Comparison of ENCODE assay signal across 8 cellular contexts in genomic region chr2:105328281-105329196, GRCh38. TPM values are rescaled to one million over a fixed set of nuclear protein-coding genes. Genes with fewer than 3 reads are reported as not detected.
DNase-seq lines count a peak whose midpoint lies in the region; ATAC-seq lines count a peak whose summit lies in the region.

No MANE protein-coding gene starts in this region.

- ATAC-seq in HG03442 (IDR thresholded peaks at IDR 0.05; ENCODE audit: unreplicated experiment) (peak; percentile 28), left colon (peak; percentile 58), HG02970 (IDR thresholded peaks at IDR 0.05; ENCODE audit: low FRiP score, unreplicated experiment) (no peak), GM19328 (IDR thresholded peaks at IDR 0.05; ENCODE audit: unreplicated experiment) (no peak)

- intact Hi-C loops in left colon (cut with DNase I, micrococcal nuclease) = no loop called here

- DNase-seq in EL (peak; percentile 79), SK-N-DZ (ENCODE audit: low spot score) (peak; percentile 26), cerebellar cortex (ENCODE audit: low spot score) (peak; percentile 56), left colon (peak; percentile 45 to 52)
- DNase-seq in stimulated activated CD4-positive, alpha-beta T cell treated with anti-CD3 and anti-CD28 coated beads, Interleukin-4, amount 100 ng/mL, for 1 hour = peak; percentile 7

RNA-seq across cellular contexts. Expression of gene TGFBRAP1, which starts 1.0 kb away (rescaled TPM):
- 13.9 and 15.6 TPM in 2 replicates for polyA plus RNA-seq in SK-N-DZ (2014; cell fraction: cytosol; rRNA removed)
- 9.9 and 16.6 TPM in 2 replicates for polyA plus RNA-seq in SK-N-DZ (2014; cell fraction: nucleus; rRNA removed)
- total RNA-seq in left colon = 10 to 100 TPM; 16.8 to 19.7 TPM

RNA-seq across cellular contexts. Expression of gene C2orf49, which starts 8.8 kb away (rescaled TPM):
- 17.4 and 18.2 TPM in 2 replicates for polyA plus RNA-seq in SK-N-DZ (2014; cell fraction: cytosol; rRNA removed)
- polyA plus RNA-seq in SK-N-DZ (2014; cell fraction: nucleus; rRNA removed) = 5.3 and 7.7 TPM in 2 replicates
- 10 to 100 TPM; 12.2 TPM for total RNA-seq in left colon

Comparison
In these comparisons a context has a peak if more than half of its experiments do, and no peak if none do; other contexts are left out.
1. DNase-seq: peak in every context shown above with its lines; median percentile 79 in EL; 56 in cerebellar cortex; 48 in left colon; 26 in SK-N-DZ; 7 in stimulated activated CD4-positive, alpha-beta T cell treated with anti-CD3 and anti-CD28 coated beads, Interleukin-4, amount 100 ng/mL, for 1 hour.
2. ATAC-seq: peak in HG03442 (single experiment) and left colon (single experiment); none in HG02970 (single experiment) and GM19328 (single experiment).